8 cellular contexts compared by ENCODE assay signal in genomic region chr15:75452968-75453702, GRCh38. TPM values are rescaled to one million over a fixed set of nuclear protein-coding genes. Genes with fewer than 3 reads are reported as not detected.
DNase-seq lines count a peak whose midpoint lies in the region; ATAC-seq and TF ChIP-seq lines count a peak whose summit lies in the region.

No MANE protein-coding gene starts in this region.

- intact Hi-C loops in activated CD8-positive, alpha-beta T cell treated with anti-CD3 and anti-CD28 coated beads for 36 hours (cut with micrococcal nuclease), result loop anchor here (5.0 kb wide), 2 partner anchors 86 to 189 kb away; partner anchors contain the start of genes IMP3 and MAN2C1

- 7% methylated on average over 35 of the region's 35 CpGs for WGBS in GM23248 (ENCODE audit: low coverage in 1 of 2, low lambda C conversion rate in 2 of 2, missing lambda C conversion rate in 2 of 2), 2 experiments

- H3K4me2 ChIP-seq in GM23248 (ENCODE audit: unreplicated experiment), result peak overlapping the region; percentile 99

- no peak for ATAC-seq in activated CD8-positive, alpha-beta T cell treated with anti-CD3 and anti-CD28 coated beads for 36 hours
- no peak for ATAC-seq in GM21619 (IDR thresholded peaks at IDR 0.05; ENCODE audit: unreplicated experiment)

- CTCF ChIA-PET in activated CD8-positive, alpha-beta T cell treated with anti-CD3 and anti-CD28 coated beads for 36 hours (lab: Charles Lee), result interaction anchor here (1.1 to 3.5 kb wide), 5 partner anchors 55 to 194 kb away, joined by 3 to 25 read pairs (median 15); partner anchors contain the start of genes IMP3, MAN2C1 and SNX33

- H3K36me3 Mint-ChIP-seq in activated CD8-positive, alpha-beta T cell treated with anti-CD3 and anti-CD28 coated beads for 36 hours (ENCODE audit: low read depth), result peaks cover 6% of the 10 kb centered on the region

- no peaks in the 10 kb centered on the region for H3K27me3 Mint-ChIP-seq in activated CD8-positive, alpha-beta T cell treated with anti-CD3 and anti-CD28 coated beads for 36 hours

- H3K9me2 ChIP-seq in GM23248 (ENCODE audit: insufficient read depth), result no peaks in the 10 kb centered on the region

- peak overlapping the region; percentile 76 for H2AFZ ChIP-seq in GM23248

- peak; percentile 58 for DNase-seq in GM23248
- DNase-seq in NCI-H510A treated with DMSO at 0.1 percent for 48 hours (lab: John Stamatoyannopoulos, UW), result peak; percentile 20
- DNase-seq in activated CD8-positive, alpha-beta T cell treated with anti-CD3 and anti-CD28 coated beads for 36 hours, result peak; percentile 91
- DNase-seq in effector CD8-positive, alpha-beta T cell (lab: John Stamatoyannopoulos, UW), result peak; percentile 39
- DNase-seq in myocyte (ENCODE audit: low read depth), result peak; percentile 96
- DNase-seq in stimulated activated CD8-positive, alpha-beta memory T cell treated with anti-CD3 and anti-CD28 coated beads, Interleukin-7, amount 100 ng/mL, for 4 hours (ENCODE audit: low read depth in 2 of 2), result peak; percentile 69 to 70
- no peak for DNase-seq in mesenteric fat pad (ENCODE audit: low spot score)

- H3K4me3 Mint-ChIP-seq in activated CD8-positive, alpha-beta T cell treated with anti-CD3 and anti-CD28 coated beads for 36 hours, result peak overlapping the region; percentile 96

- peak overlapping the region; percentile 100 for H3K27ac Mint-ChIP-seq in activated CD8-positive, alpha-beta T cell treated with anti-CD3 and anti-CD28 coated beads for 36 hours

- no peaks in the 10 kb centered on the region for H3K9me3 ChIP-seq in GM23248 (ENCODE audit: low read depth)

- H3K9me3 Mint-ChIP-seq in activated CD8-positive, alpha-beta T cell treated with anti-CD3 and anti-CD28 coated beads for 36 hours, result no peaks in the 10 kb centered on the region

- peak overlapping the region; percentile 83 for H3K9ac ChIP-seq in GM23248

- peaks cover 23% of the 10 kb centered on the region for H3K4me1 Mint-ChIP-seq in activated CD8-positive, alpha-beta T cell treated with anti-CD3 and anti-CD28 coated beads for 36 hours (ENCODE audit: low read depth)

- no peaks in the 10 kb centered on the region for H3K27me3 ChIP-seq in GM23248 (replicated peaks; ENCODE audit: insufficient read depth)

- TF ChIP-seq CTCF in activated CD8-positive, alpha-beta T cell treated with anti-CD3 and anti-CD28 coated beads for 36 hours (IDR thresholded peaks at IDR 0.05), result peak; percentile 39

- peak overlapping the region; percentile 90 for H3K27ac ChIP-seq in GM23248

- peaks cover 53% of the 10 kb centered on the region for H3F3A ChIP-seq in GM23248 (ENCODE audit: insufficient read depth)

- POLR2A ChIA-PET in activated CD8-positive, alpha-beta T cell treated with anti-CD3 and anti-CD28 coated beads for 36 hours (lab: Charles Lee), result interaction anchor here (0.7 to 5.6 kb wide), 16 partner anchors 10 to 912 kb away, joined by 3 to 77 read pairs (median 6); partner anchors contain the start of genes ARID3B, IMP3, MAN2C1 and PTPN9

- H4K20me1 ChIP-seq in GM23248 (ENCODE audit: insufficient read depth), result no peaks in the 10 kb centered on the region

- peak overlapping the region; percentile 85 for H3K4me3 ChIP-seq in GM23248

- peaks cover 31% of the 10 kb centered on the region for H3K4me1 ChIP-seq in GM23248 (ENCODE audit: insufficient read depth)

- in situ Hi-C loops in GM23248 (cut with MboI), result no loop called here

- no peaks in the 10 kb centered on the region for H3K36me3 ChIP-seq in GM23248 (ENCODE audit: low read depth)

- peaks cover 33% of the 10 kb centered on the region for H3K79me2 ChIP-seq in GM23248 (ENCODE audit: insufficient read depth)

RNA-seq across cellular contexts. Expression of gene SIN3A, which starts 1.6 kb away (rescaled TPM):
- 27.7 and 34.8 TPM in 2 replicates for total RNA-seq in GM23248 (2014; rRNA removed; shearing (Covaris generic))
- 11.7 and 13.9 TPM in 2 replicates for polyA plus RNA-seq in GM23248 (2016; fragmentation: Nextera tagmentation; extraction: Ambion mirVana)
- total RNA-seq in activated CD8-positive, alpha-beta T cell treated with anti-CD3 and anti-CD28 coated beads for 36 hours, result 10 to 100 TPM; 67.5 to 72.4 TPM
- total RNA-seq in myocyte (22.7 and 23.8 TPM in 2 replicates), mesenteric fat pad (41.9 TPM)
- 14.6 TPM for polyA plus RNA-seq in myocyte (2012)
